ENCODE assay signal across 2 cellular contexts in genomic region chr4:10089346-10089745, GRCh38.
TF ChIP-seq lines count a peak whose summit lies in the region.

No MANE protein-coding gene starts in this region.

TF ChIP-seq in HCT116, 20 proteins besides CTCF, POLR2A, EP300 and RAD21:
- TF ChIP-seq POLR2AphosphoS5 (IDR thresholded peaks at IDR 0.05; ENCODE audit: low read depth, low read length) (no peak), YY1 (IDR thresholded peaks at IDR 0.05; ENCODE audit: extremely low read depth, insufficient replicate concordance, low read depth, low read length) (no peak), ZNF274 (IDR thresholded peaks at IDR 0.05; ENCODE audit: low read depth, low read length) (no peak), TCF7L2 (IDR thresholded peaks at IDR 0.05; ENCODE audit: borderline replicate concordance, extremely low read depth, insufficient read depth, insufficient read length) (no peak), SP1 (IDR thresholded peaks at IDR 0.05; ENCODE audit: low read depth) (no peak), CEBPB (IDR thresholded peaks at IDR 0.05; ENCODE audit: low read depth) (no peak), ELF1 (IDR thresholded peaks at IDR 0.05; ENCODE audit: borderline replicate concordance, low read depth) (no peak), CBX3 (IDR thresholded peaks at IDR 0.05; ENCODE audit: low read depth) (no peak), MAX (IDR thresholded peaks at IDR 0.05) (no peak), ATF3 (IDR thresholded peaks at IDR 0.05) (no peak), ZBTB33 (IDR thresholded peaks at IDR 0.05; ENCODE audit: extremely low read depth, insufficient replicate concordance, low read length) (no peak), REST (IDR thresholded peaks at IDR 0.05; ENCODE audit: low read depth) (no peak), EGR1 (IDR thresholded peaks at IDR 0.05; ENCODE audit: low read depth) (no peak)
TF ChIP-seq in HCT116: peak in this region for 0.

TF ChIP-seq in H1, 55 proteins besides CTCF, POLR2A, EP300 and RAD21:
- no peak for TF ChIP-seq HDAC2 (IDR thresholded peaks at IDR 0.05; ENCODE audit: borderline replicate concordance in 1 of 2, low read depth in 2 of 2, low read length in 2 of 2)
- TF ChIP-seq NANOG (IDR thresholded peaks at IDR 0.05; ENCODE audit: insufficient read depth, low read depth, low read length, poor library complexity, severe bottlenecking) = no peak
- no peak for TF ChIP-seq KDM5A (IDR thresholded peaks at IDR 0.05; ENCODE audit: low read length)
- TF ChIP-seq SIX5 (IDR thresholded peaks at IDR 0.05; ENCODE audit: low read depth, low read length) = no peak
- no peak for TF ChIP-seq SP2 (IDR thresholded peaks at IDR 0.05; ENCODE audit: low read length)
- TF ChIP-seq CHD7 (IDR thresholded peaks at IDR 0.05; ENCODE audit: insufficient replicate concordance, low read length) = no peak
- TF ChIP-seq ZNF274 (IDR thresholded peaks at IDR 0.05; ENCODE audit: borderline replicate concordance, extremely low read depth, low read length) = no peak
- no peak for TF ChIP-seq TAF7 (optimal IDR thresholded peaks at IDR 0.05; ENCODE audit: borderline replicate concordance, low read depth, low read length)
- TF ChIP-seq RXRA (IDR thresholded peaks at IDR 0.05; ENCODE audit: insufficient read depth, low read depth, low read length) = no peak
- no peak for TF ChIP-seq TEAD4 (IDR thresholded peaks at IDR 0.05; ENCODE audit: low read depth, low read length)
- no peak for TF ChIP-seq PHF8 (conservative IDR thresholded peaks at IDR 0.05; ENCODE audit: low read depth, low read length)
- no peak for TF ChIP-seq TAF1 (IDR thresholded peaks at IDR 0.05; ENCODE audit: low read depth, low read length)
- no peak for TF ChIP-seq SUZ12 (IDR thresholded peaks at IDR 0.05; ENCODE audit: low read length)
- no peak for TF ChIP-seq SAP30 (IDR thresholded peaks at IDR 0.05; ENCODE audit: insufficient read depth, insufficient replicate concordance, low read length)
- no peak for TF ChIP-seq TCF12 (IDR thresholded peaks at IDR 0.05; ENCODE audit: low read depth, low read length)
